27 cellular contexts compared by ENCODE assay signal in genomic region chr6:131779304-131779703, GRCh38.
"Had no signal": no experiment of that assay in that cellular context is flagged by ENCODE, and none has a peak within 500 bp of the region (broad histone marks: within the 10 kb centered on the region; RNA-seq: fewer than 3 reads in every experiment).

No MANE protein-coding gene starts in this region.

- DNase-seq: activated CD4-positive, alpha-beta T cell treated with anti-CD3 and anti-CD28 coated beads for 4 hours; activated CD4-positive, alpha-beta T cell treated with anti-CD3 and anti-CD28 coated beads, Interleukin-2, amount 50 U/mL, for 48 hours; activated CD8-positive, alpha-beta memory T cell treated with anti-CD3 and anti-CD28 coated beads, Interleukin-2, amount 10 ng/mL, durations not matched to agents 7 days and 5 days; activated effector memory CD4-positive, alpha-beta T cell treated with anti-CD3 and anti-CD28 coated beads, Interleukin-2, amount 50 U/mL, for 16 hours; activated naive CD4-positive, alpha-beta T cell treated with Interleukin-2 at 50 U/mL for 16 hours; activated T-cell treated with anti-CD3 and anti-CD28 coated beads, Interleukin-2, amount 50 U/mL, for 4 hours; KG1; MV-4-11; NCI-H1092 treated with DMSO at 0.1 percent for 48 hours; NCI-H1417 treated with DMSO at 0.1 percent for 48 hours; NCI-H1694; NCI-H2029; NCI-H2107; NCI-H2171 treated with DMSO at 0.1 percent for 48 hours; NCI-H226; NCI-H510A treated with DMSO at 0.1 percent for 48 hours; NCI-H69; PC-3; SHP77; SW 1271 had no signal

- ATAC-seq: activated CD4-positive, CD25-positive, alpha-beta regulatory T cell treated with anti-CD3 and anti-CD28 coated beads, Interleukin-2, amount 50 U/mL, for 24 hours; activated CD8-positive, alpha-beta memory T cell treated with anti-CD3 and anti-CD28 coated beads, Interleukin-2, amount 10 ng/mL, durations not matched to agents 7 days and 5 days; activated T-cell treated with anti-CD3 and anti-CD28 coated beads, Interleukin-2, amount 50 U/mL, for 4 hours; PC-3; SK-N-SH treated with all-trans-retinoic acid at 6 μM for 48 hours had no signal

- H3K4me3 ChIP-seq: SJSA1 had no signal

- H3K27me3 ChIP-seq: SJSA1 had no signal

- H3K9me3 Mint-ChIP-seq: activated T-cell treated with anti-CD3 and anti-CD28 coated beads, Interleukin-2, amount 50 U/mL, for 4 hours; central memory CD8-positive, alpha-beta T cell; T-helper 1 cell treated with Interleukin-12 subunit alpha and Interleukin-12 subunit beta and Interleukin-4 antibody, amounts not matched to agents 30 μg/mL and 1 μg/mL, for 36 hours had no signal

- H3K4me1 Mint-ChIP-seq: activated CD8-positive, alpha-beta memory T cell treated with anti-CD3 and anti-CD28 coated beads, Interleukin-2, amount 10 ng/mL, durations not matched to agents 7 days and 5 days; brain; central memory CD8-positive, alpha-beta T cell had no signal

- H3K27ac Mint-ChIP-seq: activated CD8-positive, alpha-beta memory T cell treated with anti-CD3 and anti-CD28 coated beads, Interleukin-2, amount 10 ng/mL, durations not matched to agents 7 days and 5 days; activated naive CD8-positive, alpha-beta T cell; brain; T-helper 1 cell treated with Interleukin-12 subunit alpha and Interleukin-12 subunit beta and Interleukin-4 antibody, amounts not matched to agents 30 μg/mL and 1 μg/mL, for 36 hours had no signal

- H3K4me3 Mint-ChIP-seq: activated CD8-positive, alpha-beta memory T cell treated with anti-CD3 and anti-CD28 coated beads, Interleukin-2, amount 10 ng/mL, durations not matched to agents 7 days and 5 days; activated naive CD8-positive, alpha-beta T cell; activated T-cell treated with anti-CD3 and anti-CD28 coated beads, Interleukin-2, amount 50 U/mL, for 4 hours; brain; central memory CD8-positive, alpha-beta T cell; T-helper 1 cell treated with Interleukin-12 subunit alpha and Interleukin-12 subunit beta and Interleukin-4 antibody, amounts not matched to agents 30 μg/mL and 1 μg/mL, for 36 hours had no signal

- H3K36me3 ChIP-seq: SJSA1 had no signal

- H3K36me3 Mint-ChIP-seq: activated CD8-positive, alpha-beta memory T cell treated with anti-CD3 and anti-CD28 coated beads, Interleukin-2, amount 10 ng/mL, durations not matched to agents 7 days and 5 days; activated naive CD8-positive, alpha-beta T cell; brain had no signal
